ENCODE assay signal across 14 cellular contexts in the genomic region with DNA sequence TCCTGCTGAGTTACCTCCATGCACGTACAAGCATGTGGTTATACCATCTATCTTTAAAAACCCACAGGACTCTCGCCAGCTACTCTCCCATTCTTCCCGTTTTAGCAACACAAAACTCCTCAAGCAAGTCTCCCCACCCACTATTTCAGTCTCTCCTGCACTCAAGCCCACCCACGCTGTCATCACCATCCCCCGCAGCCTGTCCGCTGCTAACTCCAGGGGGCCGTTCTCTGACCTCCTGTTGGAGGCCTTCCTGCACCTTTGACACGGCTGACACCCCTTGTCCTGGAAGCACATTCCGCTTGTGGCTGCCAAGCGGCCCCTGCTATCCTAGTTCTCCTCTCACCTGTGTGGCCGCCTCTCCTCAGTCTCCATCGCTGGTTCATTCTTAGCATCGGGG. TPM values are rescaled to one million over a fixed set of nuclear protein-coding genes. Genes with fewer than 3 reads are reported as not detected.
A peak's percentile ranks its signal among the peaks of the same experiment; 100 is the strongest.
DNase-seq lines count a peak whose midpoint lies in the region; ATAC-seq and TF ChIP-seq lines count a peak whose summit lies in the region.
"Had no signal": no experiment of that assay in that cellular context is flagged by ENCODE, and none has a peak within 500 bp of the region (broad histone marks: within the 10 kb centered on the region; RNA-seq: fewer than 3 reads in every experiment).

No MANE protein-coding gene starts in this region.

- H3K27me3 ChIP-seq in BLaER1 treated with 17β-estradiol and CSF1 and Interleukin-3, amounts not matched to agents 10 nM and 100 nM = peaks cover 0 to 32% (median 0%) of the 10 kb centered on the region in 11 experiments; a peak in 5 of 22 replicates
- peaks cover 24% of the 10 kb centered on the region for H3K27me3 ChIP-seq in CD4-positive, alpha-beta T cell (ENCODE audit: control insufficient read depth, insufficient read depth, low read length)
- H3K27me3 ChIP-seq in MG63 = no peaks in the 10 kb centered on the region

- peaks cover 24% of the 10 kb centered on the region for H3K27me3 Mint-ChIP-seq in activated T-helper 1 cell treated with anti-CD3 and anti-CD28 coated beads, Interleukin-12 subunit alpha, Interleukin-12 subunit beta, Interleukin-2, Interleukin-4 antibody, amounts not matched to agents 30 ng/mL and 10 ng/mL and 1 ng/mL, durations not matched to agents 14 hours and 24 hours and 36 hours (ENCODE audit: insufficient read depth)
- H3K27me3 Mint-ChIP-seq in nephron progenitor cell (ENCODE audit: low read depth, poor library complexity) = peaks cover 38% of the 10 kb centered on the region
- peaks cover 88% of the 10 kb centered on the region for H3K27me3 Mint-ChIP-seq in CD4-positive, alpha-beta T cell
- peaks cover 74% of the 10 kb centered on the region for H3K27me3 Mint-ChIP-seq in activated naive CD4-positive, alpha-beta T cell treated with anti-CD3 and anti-CD28 coated beads, Interleukin-2, amount 10 ng/mL, durations not matched to agents 7 days and 5 days

- H3K27ac Mint-ChIP-seq in activated T-helper 1 cell treated with anti-CD3 and anti-CD28 coated beads, Interleukin-12 subunit alpha, Interleukin-12 subunit beta, Interleukin-2, Interleukin-4 antibody, amounts not matched to agents 30 ng/mL and 10 ng/mL and 1 ng/mL, durations not matched to agents 14 hours and 24 hours and 36 hours = peak overlapping the region; percentile 19
- peak overlapping the region; percentile 26 for H3K27ac Mint-ChIP-seq in nephron progenitor cell
- H3K27ac Mint-ChIP-seq in CD4-positive, alpha-beta T cell = no peak overlapping the region
- H3K27ac Mint-ChIP-seq in activated naive CD4-positive, alpha-beta T cell treated with anti-CD3 and anti-CD28 coated beads, Interleukin-2, amount 10 ng/mL, durations not matched to agents 7 days and 5 days = no peak overlapping the region

- in situ Hi-C loops in GM13977 (cut with MboI; ENCODE audit: low pct_unique_long_range_greater_than_20kb, low sequenced_read_pairs, unreplicated experiment) = loop anchor here (10.0 kb wide), 1 partner anchor 202 kb away; the partner anchor contains the start of gene SNRPA1

- peaks cover 0 to 51% (median 0%) of the 10 kb centered on the region in 11 experiments; a peak in 9 of 22 replicates for H4K20me1 ChIP-seq in BLaER1 treated with 17β-estradiol and CSF1 and Interleukin-3, amounts not matched to agents 10 nM and 100 nM

- ATAC-seq in GM18498 (IDR thresholded peaks at IDR 0.05; ENCODE audit: unreplicated experiment) = no peak
- ATAC-seq in CD4-positive, alpha-beta T cell (ENCODE audit: poor library complexity) = no peak

- H3K4me1 ChIP-seq in BLaER1 treated with 17β-estradiol and CSF1 and Interleukin-3, amounts not matched to agents 10 nM and 100 nM = peaks cover 46 to 87% (median 81%) of the 10 kb centered on the region in 10 experiments

- H3K4me3 Mint-ChIP-seq in activated T-helper 1 cell treated with anti-CD3 and anti-CD28 coated beads, Interleukin-12 subunit alpha, Interleukin-12 subunit beta, Interleukin-2, Interleukin-4 antibody, amounts not matched to agents 30 ng/mL and 10 ng/mL and 1 ng/mL, durations not matched to agents 14 hours and 24 hours and 36 hours = no peak overlapping the region
- H3K4me3 Mint-ChIP-seq in nephron progenitor cell = peak overlapping the region; percentile 12
- no peak overlapping the region for H3K4me3 Mint-ChIP-seq in CD4-positive, alpha-beta T cell
- no peak overlapping the region for H3K4me3 Mint-ChIP-seq in activated naive CD4-positive, alpha-beta T cell treated with anti-CD3 and anti-CD28 coated beads, Interleukin-2, amount 10 ng/mL, durations not matched to agents 7 days and 5 days
- H3K4me3 Mint-ChIP-seq: H9 had no signal

- intact Hi-C loops in activated T-helper 1 cell treated with anti-CD3 and anti-CD28 coated beads, Interleukin-12 subunit alpha, Interleukin-12 subunit beta, Interleukin-2, Interleukin-4 antibody, amounts not matched to agents 30 ng/mL and 10 ng/mL and 1 ng/mL, durations not matched to agents 14 hours and 24 hours and 36 hours (cut with micrococcal nuclease) = no loop called here
- intact Hi-C loops in CD4-positive, alpha-beta T cell (cut with DNase I, micrococcal nuclease) = no loop called here

- CTCF ChIA-PET in CD4-positive, alpha-beta T cell (lab: Charles Lee) = no interaction called here
- CTCF ChIA-PET in activated naive CD4-positive, alpha-beta T cell treated with anti-CD3 and anti-CD28 coated beads, Interleukin-2, amount 10 ng/mL, durations not matched to agents 7 days and 5 days (lab: Charles Lee) = interaction anchor here (1.4 kb wide), 1 partner anchor 177 kb away, joined by 5 read pairs; no protein-coding TSS in a partner anchor

- H3K9ac ChIP-seq in BLaER1 treated with 17β-estradiol and CSF1 and Interleukin-3, amounts not matched to agents 10 nM and 100 nM = peak overlapping the region in 5 of 11 experiments; percentile 21 to 68 (median 49); a peak in 5 of 22 replicates

- H3K9me3 ChIP-seq in BLaER1 treated with 17β-estradiol and CSF1 and Interleukin-3, amounts not matched to agents 10 nM and 100 nM (replicated peaks in 1 of 11) = no peaks in the 10 kb centered on the region
- H3K9me3 ChIP-seq in CD4-positive, alpha-beta T cell (ENCODE audit: control insufficient read depth, low read length) = no peaks in the 10 kb centered on the region
- H3K9me3 ChIP-seq in MG63 = no peaks in the 10 kb centered on the region

- peaks cover 39% of the 10 kb centered on the region for H3K4me1 Mint-ChIP-seq in activated T-helper 1 cell treated with anti-CD3 and anti-CD28 coated beads, Interleukin-12 subunit alpha, Interleukin-12 subunit beta, Interleukin-2, Interleukin-4 antibody, amounts not matched to agents 30 ng/mL and 10 ng/mL and 1 ng/mL, durations not matched to agents 14 hours and 24 hours and 36 hours (ENCODE audit: low read depth)
- H3K4me1 Mint-ChIP-seq in nephron progenitor cell = peaks cover 66% of the 10 kb centered on the region
- H3K4me1 Mint-ChIP-seq in CD4-positive, alpha-beta T cell (ENCODE audit: low read depth) = peaks cover 11% of the 10 kb centered on the region
- peaks cover 52% of the 10 kb centered on the region for H3K4me1 Mint-ChIP-seq in activated naive CD4-positive, alpha-beta T cell treated with anti-CD3 and anti-CD28 coated beads, Interleukin-2, amount 10 ng/mL, durations not matched to agents 7 days and 5 days

- TF ChIP-seq CTCF in GM13977 (IDR thresholded peaks at IDR 0.05; ENCODE audit: extremely low read depth, insufficient read depth, missing control alignments) (no peak), nephron progenitor cell (IDR thresholded peaks at IDR 0.05) (no peak)
- no peak for TF ChIP-seq CTCF in CD4-positive, alpha-beta T cell (IDR thresholded peaks at IDR 0.05)

- peak overlapping the region in 4 of 11 experiments; percentile 41 to 71 (median 63); a peak in 7 of 22 replicates for H3K27ac ChIP-seq in BLaER1 treated with 17β-estradiol and CSF1 and Interleukin-3, amounts not matched to agents 10 nM and 100 nM
- H3K27ac ChIP-seq in CD4-positive, alpha-beta T cell (ENCODE audit: low read depth, low read length) = no peak overlapping the region

- peak overlapping the region in 7 of 10 experiments; percentile 8 to 58 (median 31); a peak in 7 of 20 replicates for H3K4me3 ChIP-seq in BLaER1 treated with 17β-estradiol and CSF1 and Interleukin-3, amounts not matched to agents 10 nM and 100 nM
- H3K4me3 ChIP-seq in MG63 = no peak overlapping the region

- DNase-seq in GM13977 (ENCODE audit: low spot score) (peak; percentile 8), nephron progenitor cell (no peak), MG63 (no peak)
- DNase-seq in activated T-helper 1 cell treated with anti-CD3 and anti-CD28 coated beads, Interleukin-12 subunit alpha, Interleukin-12 subunit beta, Interleukin-2, Interleukin-4 antibody, amounts not matched to agents 30 ng/mL and 10 ng/mL and 1 ng/mL, durations not matched to agents 14 hours and 24 hours and 36 hours (ENCODE audit: low spot score) = no peak
- DNase-seq in CD4-positive, alpha-beta T cell = no peak
- DNase-seq in activated naive CD4-positive, alpha-beta T cell treated with anti-CD3 and anti-CD28 coated beads, Interleukin-2, amount 10 ng/mL, durations not matched to agents 7 days and 5 days = no peak
- DNase-seq: ACHN; CD8-positive, alpha-beta memory T cell; H9; NCI-H1417 treated with DMSO at 0.1 percent for 48 hours; NCI-H2029 treated with DMSO at 0.1 percent for 48 hours; NCI-H526 had no signal

- peak overlapping the region; percentile 82 to 99 (median 92) for H3K4me2 ChIP-seq in BLaER1 treated with 17β-estradiol and CSF1 and Interleukin-3, amounts not matched to agents 10 nM and 100 nM

- H3K9me3 Mint-ChIP-seq in activated T-helper 1 cell treated with anti-CD3 and anti-CD28 coated beads, Interleukin-12 subunit alpha, Interleukin-12 subunit beta, Interleukin-2, Interleukin-4 antibody, amounts not matched to agents 30 ng/mL and 10 ng/mL and 1 ng/mL, durations not matched to agents 14 hours and 24 hours and 36 hours = no peaks in the 10 kb centered on the region
- H3K9me3 Mint-ChIP-seq in nephron progenitor cell = no peaks in the 10 kb centered on the region
- H3K9me3 Mint-ChIP-seq in CD4-positive, alpha-beta T cell = no peaks in the 10 kb centered on the region
- H3K9me3 Mint-ChIP-seq in activated naive CD4-positive, alpha-beta T cell treated with anti-CD3 and anti-CD28 coated beads, Interleukin-2, amount 10 ng/mL, durations not matched to agents 7 days and 5 days = no peaks in the 10 kb centered on the region
- H3K9me3 Mint-ChIP-seq: CD8-positive, alpha-beta memory T cell had no signal

- POLR2A ChIA-PET in CD4-positive, alpha-beta T cell (lab: Charles Lee) = no interaction called here

- no peaks in the 10 kb centered on the region for H3K36me3 Mint-ChIP-seq in activated T-helper 1 cell treated with anti-CD3 and anti-CD28 coated beads, Interleukin-12 subunit alpha, Interleukin-12 subunit beta, Interleukin-2, Interleukin-4 antibody, amounts not matched to agents 30 ng/mL and 10 ng/mL and 1 ng/mL, durations not matched to agents 14 hours and 24 hours and 36 hours (ENCODE audit: low read depth)
- H3K36me3 Mint-ChIP-seq in nephron progenitor cell (ENCODE audit: low read depth) = no peaks in the 10 kb centered on the region
- H3K36me3 Mint-ChIP-seq in CD4-positive, alpha-beta T cell (ENCODE audit: low read depth) = no peaks in the 10 kb centered on the region
- no peaks in the 10 kb centered on the region for H3K36me3 Mint-ChIP-seq in activated naive CD4-positive, alpha-beta T cell treated with anti-CD3 and anti-CD28 coated beads, Interleukin-2, amount 10 ng/mL, durations not matched to agents 7 days and 5 days

- H3K36me3 ChIP-seq in BLaER1 treated with 17β-estradiol and CSF1 and Interleukin-3, amounts not matched to agents 10 nM and 100 nM = no peaks in the 10 kb centered on the region
- no peaks in the 10 kb centered on the region for H3K36me3 ChIP-seq in MG63

RNA-seq across cellular contexts. Expression of gene PCSK6, which starts 7.5 kb away (rescaled TPM):
- total RNA-seq in activated T-helper 1 cell treated with anti-CD3 and anti-CD28 coated beads, Interleukin-12 subunit alpha, Interleukin-12 subunit beta, Interleukin-2, Interleukin-4 antibody, amounts not matched to agents 30 ng/mL and 10 ng/mL and 1 ng/mL, durations not matched to agents 14 hours and 24 hours and 36 hours = 3.0 and 3.7 TPM in 2 replicates
- under 1 TPM in 1 of 2 experiments, not detected in 1; 0.28 TPM for total RNA-seq in CD4-positive, alpha-beta T cell
- total RNA-seq in MG63 (2014; rRNA removed; shearing (Covaris generic); ENCODE audit: low replicate concordance) = 31.3 and 48.8 TPM in 2 replicates

Comparison
In these comparisons a context has a peak if more than half of its experiments do, and no peak if none do; other contexts are left out.
1. H3K27ac Mint-ChIP-seq: peak in activated T-helper 1 cell treated with anti-CD3 and anti-CD28 coated beads, Interleukin-12 subunit alpha, Interleukin-12 subunit beta, Interleukin-2, Interleukin-4 antibody, amounts not matched to agents 30 ng/mL and 10 ng/mL and 1 ng/mL, durations not matched to agents 14 hours and 24 hours and 36 hours (single experiment) and nephron progenitor cell (single experiment); none in CD4-positive, alpha-beta T cell (single experiment) and activated naive CD4-positive, alpha-beta T cell treated with anti-CD3 and anti-CD28 coated beads, Interleukin-2, amount 10 ng/mL, durations not matched to agents 7 days and 5 days (single experiment).